19 cellular contexts compared by ENCODE assay signal in the genomic region with DNA sequence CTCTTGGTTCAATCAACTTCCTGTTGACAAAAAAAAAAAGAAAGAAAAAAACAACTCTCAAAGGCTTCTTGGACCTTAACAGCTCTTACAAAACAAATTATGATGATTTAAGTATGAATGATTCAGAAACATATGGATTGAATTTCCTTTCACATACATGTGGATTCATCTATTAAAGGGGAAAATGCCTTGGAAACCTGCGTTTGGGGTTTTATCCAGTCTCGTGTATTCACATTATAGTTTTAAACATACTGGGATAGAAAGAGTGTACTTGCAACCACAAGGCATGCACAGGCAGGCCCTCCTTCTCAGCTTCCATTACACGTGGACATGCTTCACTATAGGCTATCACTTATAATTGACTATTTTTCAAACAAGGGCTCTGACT.
DNase-seq lines count a peak whose midpoint lies in the region; ATAC-seq and TF ChIP-seq lines count a peak whose summit lies in the region.
"Had no signal": no experiment of that assay in that cellular context is flagged by ENCODE, and none has a peak within 500 bp of the region (broad histone marks: within the 10 kb centered on the region; RNA-seq: fewer than 3 reads in every experiment).

No MANE protein-coding gene starts in this region.

- H3K36me3 ChIP-seq in adipocyte (ENCODE audit: control insufficient read depth, insufficient read depth, low read length, severe bottlenecking), result no peaks in the 10 kb centered on the region
- H3K36me3 ChIP-seq in H7 (replicated peaks; ENCODE audit: control insufficient read depth, insufficient read depth, low read length), result no peaks in the 10 kb centered on the region
- H3K36me3 ChIP-seq: BE2C had no signal

- TF ChIP-seq CTCF in fibroblast of mammary gland (conservative IDR thresholded peaks at IDR 0.05; ENCODE audit: control insufficient read depth, insufficient read depth, low read depth, low read length) (no peak), type B pancreatic cell (conservative IDR thresholded peaks at IDR 0.05) (no peak)

- no peak for ATAC-seq in HG02970 (IDR thresholded peaks at IDR 0.05; ENCODE audit: low FRiP score, unreplicated experiment)

- no peak overlapping the region for H3K4me3 ChIP-seq in adipocyte (ENCODE audit: low read length)
- H3K4me3 ChIP-seq in fibroblast of mammary gland (ENCODE audit: control insufficient read depth, low read depth, low read length), result no peak overlapping the region
- no peak overlapping the region for H3K4me3 ChIP-seq in H7 (ENCODE audit: insufficient read depth, low read depth, low read length)

- peaks cover 27% of the 10 kb centered on the region for H3K4me1 ChIP-seq in adipocyte (ENCODE audit: control insufficient read depth, insufficient read depth, low read length)
- H3K4me1 ChIP-seq: BE2C had no signal

- peak; percentile 55 for DNase-seq in HS-5 (ENCODE audit: low read depth)
- DNase-seq in adipocyte (ENCODE audit: low read depth), result peak; percentile 60
- DNase-seq in fibroblast of mammary gland (ENCODE audit: low read depth), result peak; percentile 67
- no peak for DNase-seq in type B pancreatic cell (ENCODE audit: extremely low spot score, unreplicated experiment)
- DNase-seq in activated gamma-delta T cell (lab: John Stamatoyannopoulos, UW), result no peak
- DNase-seq in H7, result no peak
- DNase-seq: BE2C; CD4-positive, alpha-beta T cell; GF-D8; GOT3; Karpas-422; MM.1S; NCI-H1105; NCI-H1694 treated with DMSO at 0.1 percent for 48 hours; NCI-H69; NK-92 treated with Interleukin-12 subunit alpha and Interleukin-12 subunit beta, amount 100 ng/mL, for 24 hours; OCI-M1; SW 1271 had no signal

- peaks cover 9% of the 10 kb centered on the region for H3K9me3 Mint-ChIP-seq in type B pancreatic cell

- H3K27me3 Mint-ChIP-seq in type B pancreatic cell, result no peaks in the 10 kb centered on the region
- H3K27me3 Mint-ChIP-seq: CD4-positive, alpha-beta T cell had no signal

- H3K4me1 Mint-ChIP-seq in type B pancreatic cell (ENCODE audit: unreplicated experiment), result peaks cover 9% of the 10 kb centered on the region

- H3K9ac ChIP-seq in adipocyte (ENCODE audit: low read length), result no peak overlapping the region

- no peaks in the 10 kb centered on the region for H3K9me3 ChIP-seq in adipocyte (ENCODE audit: control insufficient read depth, low read length)
- H3K9me3 ChIP-seq: BE2C had no signal

- H3K27ac Mint-ChIP-seq in type B pancreatic cell, result peak overlapping the region; percentile 35
- H3K27ac Mint-ChIP-seq: CD4-positive, alpha-beta T cell had no signal

- H3K27me3 ChIP-seq in adipocyte (replicated peaks; ENCODE audit: control insufficient read depth, insufficient read depth, low read length) (no peaks in the 10 kb centered on the region), H7 (ENCODE audit: control insufficient read depth, insufficient read depth, low read length) (no peaks in the 10 kb centered on the region)
- H3K27me3 ChIP-seq: BE2C had no signal

- no peak overlapping the region for H3K4me3 Mint-ChIP-seq in type B pancreatic cell
- H3K4me3 Mint-ChIP-seq: CD4-positive, alpha-beta T cell had no signal

- no peaks in the 10 kb centered on the region for H3K36me3 Mint-ChIP-seq in type B pancreatic cell

Comparison
In these comparisons a context has a peak if more than half of its experiments do, and no peak if none do; other contexts are left out.
1. DNase-seq: peak in HS-5 (single experiment), adipocyte (single experiment) and fibroblast of mammary gland (single experiment); none in type B pancreatic cell (single experiment), activated gamma-delta T cell (single experiment) and H7 (single experiment).